In the genomic region with DNA sequence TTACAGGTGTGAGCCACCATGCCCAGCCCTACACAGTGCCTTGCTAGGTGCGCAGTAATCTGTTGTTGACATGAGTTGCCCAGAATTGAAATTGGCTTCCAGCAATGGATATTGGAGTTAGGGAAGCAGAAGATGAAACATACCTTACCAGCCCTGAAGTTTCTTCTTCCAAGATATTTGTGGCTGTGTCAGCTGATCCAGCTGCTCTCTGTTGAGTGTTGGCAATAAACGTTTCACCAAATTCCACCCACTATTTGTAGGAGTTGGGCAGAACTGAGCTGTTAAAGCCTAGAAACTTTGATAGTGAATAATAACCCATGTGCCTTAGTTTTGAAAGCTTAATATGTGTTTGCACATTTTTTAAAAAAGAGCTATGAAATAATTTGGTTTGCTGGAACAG, we compare ENCODE assay signal across 21 cellular contexts.
DNase-seq lines count a peak whose midpoint lies in the region; ATAC-seq, FAIRE-seq and TF ChIP-seq lines count a peak whose summit lies in the region.
"Had no signal": no experiment of that assay in that cellular context is flagged by ENCODE, and none has a peak within 500 bp of the region (broad histone marks: within the 10 kb centered on the region; RNA-seq: fewer than 3 reads in every experiment).

No MANE protein-coding gene starts in this region.

- TF ChIP-seq CTCF in H1 (IDR thresholded peaks at IDR 0.05; ENCODE audit: control extremely low read depth in 1 of 3, insufficient read depth in 1 of 3, low read depth in 1 of 3, low read length in 3 of 3) (no peak), SK-N-SH (IDR thresholded peaks at IDR 0.05) (no peak)

- no peaks in the 10 kb centered on the region for H3K36me3 ChIP-seq in H1 (ENCODE audit: control insufficient read depth in 2 of 4, insufficient read depth in 4 of 4, low read length in 3 of 4)
- H3K36me3 ChIP-seq in SK-N-SH (replicated peaks in 1 of 2; ENCODE audit: control insufficient read depth in 1 of 2, insufficient read depth in 2 of 2, low read length in 1 of 2): no peaks in the 10 kb centered on the region
- H3K36me3 ChIP-seq: BLaER1 had no signal

- peaks cover 54 to 86% (median 62%) of the 10 kb centered on the region in 3 donors for H3K4me1 Mint-ChIP-seq in naive B cell
- H3K4me1 Mint-ChIP-seq: CD4-positive, CD25-positive, alpha-beta regulatory T cell had no signal

- no peaks in the 10 kb centered on the region for H3K36me3 Mint-ChIP-seq in naive B cell
- H3K36me3 Mint-ChIP-seq: CD4-positive, CD25-positive, alpha-beta regulatory T cell had no signal

- H2BK12ac ChIP-seq in H1 (ENCODE audit: low read depth, low read length): no peak overlapping the region

- H3K9me2 ChIP-seq in SK-N-SH: no peaks in the 10 kb centered on the region

- no peak for TF ChIP-seq POLR2A in H1 (IDR thresholded peaks at IDR 0.05; ENCODE audit: control extremely low read depth in 1 of 2, low read depth in 2 of 2, low read length in 2 of 2)

- no peak overlapping the region for H3K23ac ChIP-seq in H1 (ENCODE audit: insufficient read length)

- no peak overlapping the region for H2BK15ac ChIP-seq in H1 (ENCODE audit: low read length)

- no peak for TF ChIP-seq EP300 in H1 (IDR thresholded peaks at IDR 0.05; ENCODE audit: borderline replicate concordance in 1 of 2, low read depth in 2 of 2, low read length in 2 of 2)
- no peak for TF ChIP-seq EP300 in SK-N-SH (IDR thresholded peaks at IDR 0.05; ENCODE audit: borderline replicate concordance in 1 of 2, low read depth in 1 of 2, low read length in 1 of 2)

- no peak overlapping the region for H3K56ac ChIP-seq in H1 (replicated peaks; ENCODE audit: insufficient read length, low read depth, low read length)

- no peak for TF ChIP-seq RAD21 in H1 (IDR thresholded peaks at IDR 0.05 in 1 of 2, conservative IDR thresholded peaks at IDR 0.05 in 1 of 2; ENCODE audit: low read depth in 2 of 2, low read length in 2 of 2)
- no peak for TF ChIP-seq RAD21 in SK-N-SH (IDR thresholded peaks at IDR 0.05; ENCODE audit: low read length)

- H3K4me3 ChIP-seq in H1 (ENCODE audit: extremely low read depth in 1 of 4, insufficient read depth in 2 of 4, low read depth in 3 of 4, low read length in 4 of 4) (no peak overlapping the region), SK-N-SH (ENCODE audit: low read depth in 2 of 2, low read length in 1 of 2) (no peak overlapping the region)
- H3K4me3 ChIP-seq: A549, BLaER1 had no signal

- H3K27ac Mint-ChIP-seq in naive B cell: peak overlapping the region in 4 of 6 donors; percentile 33 to 82 (median 74)
- H3K27ac Mint-ChIP-seq: CD4-positive, CD25-positive, alpha-beta regulatory T cell had no signal

- H3F3A ChIP-seq in SK-N-SH (replicated peaks; ENCODE audit: insufficient read depth): no peaks in the 10 kb centered on the region

- DNase-seq in GM03348 (ENCODE audit: low spot score): peak; percentile 54
- DNase-seq in H1 (ENCODE audit: low read depth in 1 of 2, low spot score in 2 of 2): no peak
- DNase-seq in naive B cell: no peak
- no peak for DNase-seq in pons (ENCODE audit: low spot score)
- no peak for DNase-seq in NCI-H1092 treated with DMSO at 0.1 percent for 48 hours (lab: John Stamatoyannopoulos, UW)
- no peak for DNase-seq in SK-N-SH
- no peak for DNase-seq in ACHN
- DNase-seq: CD4-positive, CD25-positive, alpha-beta regulatory T cell; DMS53; NCI-H1105; NCI-H146; NCI-H1930; NCI-H2107; NCI-H524; NK-92 treated with Interleukin-12 subunit alpha and Interleukin-12 subunit beta, amount 100 ng/mL, for 24 hours; PC-3 had no signal

- POLR2A ChIA-PET in H1 (lab: Charles Lee; ENCODE audit: partially characterized antibody): interaction anchor here (0.9 kb wide), 1 partner anchor 148 kb away, joined by 3 read pairs; no protein-coding TSS in a partner anchor
- POLR2A ChIA-PET in SK-N-SH (lab: Yijun Ruan, JAX): interaction anchor here (1.6 kb wide), 1 partner anchor 225 kb away, joined by 3 read pairs; a partner anchor contains a TSS

- no peaks in the 10 kb centered on the region for H3K27me3 Mint-ChIP-seq in naive B cell

- H3K14ac ChIP-seq in H1 (ENCODE audit: insufficient read length): no peak overlapping the region

- H4K20me1 ChIP-seq in H1 (replicated peaks in 1 of 2; ENCODE audit: control insufficient read depth in 1 of 2, insufficient read depth in 2 of 2, low read length in 2 of 2) (no peaks in the 10 kb centered on the region), SK-N-SH (ENCODE audit: insufficient read depth) (no peaks in the 10 kb centered on the region)
- H4K20me1 ChIP-seq: BLaER1 had no signal

- H3K23me2 ChIP-seq in H1 (ENCODE audit: low read depth, low read length): no peaks in the 10 kb centered on the region

- peaks cover 0 to 16% (median 13%) of the 10 kb centered on the region in 4 experiments; a peak in 6 of 7 replicates for H3K4me1 ChIP-seq in H1 (replicated peaks in 1 of 4; ENCODE audit: control insufficient read depth in 3 of 4, insufficient read depth in 4 of 4, low read length in 3 of 4)
- no peaks in the 10 kb centered on the region for H3K4me1 ChIP-seq in SK-N-SH (ENCODE audit: control insufficient read depth in 1 of 2, insufficient read depth in 2 of 2, low read depth in 1 of 2, low read length in 1 of 2)
- H3K4me1 ChIP-seq: A549 had no signal

- H2AFZ ChIP-seq in H1 (ENCODE audit: low read length): no peak overlapping the region
- H2AFZ ChIP-seq in SK-N-SH (ENCODE audit: low read depth): no peak overlapping the region

- no peak overlapping the region for H4K91ac ChIP-seq in H1 (replicated peaks; ENCODE audit: insufficient read length, low read length)

- H4K5ac ChIP-seq in H1 (ENCODE audit: insufficient read length, low read depth, low read length): no peak overlapping the region

- H3K79me2 ChIP-seq in H1 (ENCODE audit: control insufficient read depth in 1 of 2, insufficient read depth in 2 of 2, low read length in 2 of 2): no peaks in the 10 kb centered on the region
- H3K79me2 ChIP-seq in SK-N-SH (ENCODE audit: insufficient read depth): no peaks in the 10 kb centered on the region

- peak overlapping the region; percentile 61 for H2BK120ac ChIP-seq in H1 (replicated peaks; ENCODE audit: low read depth, low read length)

- in situ Hi-C loops in ACHN (cut with HindIII; ENCODE audit: low pct_ligation_motif_present, low pct_unique_long_range_greater_than_20kb, low sequenced_read_pairs): no loop called here

- no peak overlapping the region for H4K8ac ChIP-seq in H1 (ENCODE audit: extremely low read depth, insufficient read depth, low read length)

- no peak overlapping the region for H2BK5ac ChIP-seq in H1 (ENCODE audit: low read depth, low read length)

- peak overlapping the region; percentile 42 for H3K4ac ChIP-seq in H1 (replicated peaks; ENCODE audit: insufficient read length, low read depth, low read length)

- WGBS in H1 (ENCODE audit: extremely low coverage in 1 of 2, insufficient coverage in 1 of 2, insufficient read length in 1 of 2, insufficient replicate concordance in 2 of 2, low coverage in 1 of 2, low lambda C conversion rate in 2 of 2, missing lambda C conversion rate in 1 of 2), 2 experiments: 90% methylated on average over 2 of the region's 2 CpGs; no CpG with 5 or more reads in 1 of the 2 experiments
- 79% methylated on average over 2 of the region's 2 CpGs for WGBS in SK-N-SH (ENCODE audit: low lambda C conversion rate)

- no peaks in the 10 kb centered on the region for H3K79me1 ChIP-seq in H1 (ENCODE audit: low read depth, low read length)

- H3K4me3 Mint-ChIP-seq in naive B cell: no peak overlapping the region
- H3K4me3 Mint-ChIP-seq: CD4-positive, CD25-positive, alpha-beta regulatory T cell had no signal

- ATAC-seq in naive B cell (ENCODE audit: low read depth in 2 of 2): no peak
- ATAC-seq: A549, PC-3, SK-N-SH treated with all-trans-retinoic acid at 6 μM for 48 hours had no signal

- no peak overlapping the region for H3K18ac ChIP-seq in H1 (ENCODE audit: extremely low read depth, low read length)

- H3K9me3 ChIP-seq in H1 (ENCODE audit: insufficient read depth in 2 of 2, low read depth in 1 of 2, low read length in 1 of 2) (no peaks in the 10 kb centered on the region), SK-N-SH (no peaks in the 10 kb centered on the region)
- H3K9me3 ChIP-seq: A549, BLaER1 had no signal

- CTCF ChIA-PET in H1 (lab: Charles Lee; ENCODE audit: partially characterized antibody): interaction anchor here (1.1 to 1.7 kb wide), 3 partner anchors 8 to 143 kb away, joined by 3 to 5 read pairs (median 4); no protein-coding TSS in a partner anchor
- CTCF ChIA-PET in SK-N-SH (lab: Yijun Ruan, JAX): no interaction called here

- H3K9ac ChIP-seq in H1 (replicated peaks in 1 of 4; ENCODE audit: extremely low read depth in 1 of 4, low read depth in 3 of 4, low read length in 3 of 4) (no peak overlapping the region), SK-N-SH (no peak overlapping the region)
- H3K9ac ChIP-seq: BLaER1 had no signal

- H2BK20ac ChIP-seq in H1 (ENCODE audit: low read length): no peak overlapping the region

- no peaks in the 10 kb centered on the region for H3K27me3 ChIP-seq in H1 (replicated peaks in 1 of 4; ENCODE audit: control insufficient read depth in 3 of 4, extremely low read depth in 1 of 4, insufficient read depth in 3 of 4, low read length in 3 of 4)
- H3K27me3 ChIP-seq in SK-N-SH (ENCODE audit: insufficient read depth): no peaks in the 10 kb centered on the region
- H3K27me3 ChIP-seq: BLaER1 had no signal

- no peak for FAIRE-seq in H1 (lab: Jason Lieb, UNC)
- FAIRE-seq: A549, D721Med had no signal

- H3K27ac ChIP-seq in H1 (ENCODE audit: low read depth, low read length) (no peak overlapping the region), SK-N-SH (ENCODE audit: low read depth in 2 of 2, low read length in 1 of 2) (no peak overlapping the region)
- H3K27ac ChIP-seq: A549, BLaER1, HL-60 had no signal

- H2AK5ac ChIP-seq in H1 (ENCODE audit: low read depth, low read length): no peak overlapping the region; the same call in 1 of the 2 replicates

- peaks cover 0 to 1% (median 0%) of the 10 kb centered on the region in 7 donors for H3K9me3 Mint-ChIP-seq in naive B cell
- H3K9me3 Mint-ChIP-seq: CD4-positive, CD25-positive, alpha-beta regulatory T cell had no signal

- H3K4me2 ChIP-seq in H1 (ENCODE audit: insufficient read depth in 1 of 2, low read depth in 2 of 2, low read length in 2 of 2) (no peak overlapping the region), SK-N-SH (no peak overlapping the region)
- H3K4me2 ChIP-seq: A549, BLaER1 had no signal

TF ChIP-seq in H1, 55 proteins besides CTCF, POLR2A, EP300 and RAD21 (continues in another document):
- TF ChIP-seq CTBP2 (IDR thresholded peaks at IDR 0.05; ENCODE audit: borderline replicate concordance, insufficient read depth, insufficient read length, low read length) (no peak), TAF1 (IDR thresholded peaks at IDR 0.05; ENCODE audit: low read depth, low read length) (no peak), FOSL1 (IDR thresholded peaks at IDR 0.05; ENCODE audit: insufficient read depth, low read depth, low read length) (no peak), CBX8 (IDR thresholded peaks at IDR 0.05; ENCODE audit: borderline replicate concordance, low read depth, low read length) (no peak)
